Comparison of ENCODE assay signal across 22 cellular contexts in genomic region chr10:29969255-29970011, GRCh38.
"Had no signal": no experiment of that assay in that cellular context is flagged by ENCODE, and none has a peak within 500 bp of the region (broad histone marks: within the 10 kb centered on the region; RNA-seq: fewer than 3 reads in every experiment).

No MANE protein-coding gene starts in this region.

- H3K4me1 ChIP-seq: lower lobe of right lung, neural progenitor cell had no signal

- H3K27ac ChIP-seq: epithelial cell of prostate, lower lobe of right lung, neural progenitor cell had no signal

- DNase-seq: activated CD4-positive, alpha-beta memory T cell treated with anti-CD3 and anti-CD28 coated beads for 36 hours; activated CD4-positive, alpha-beta T cell treated with anti-CD3 and anti-CD28 coated beads for 4 hours; activated CD4-positive, CD25-positive, alpha-beta regulatory T cell; activated effector memory CD4-positive, alpha-beta T cell treated with Interleukin-2 at 50 U/mL for 16 hours; activated naive CD4-positive, alpha-beta T cell treated with anti-CD3 and anti-CD28 coated beads, Interleukin-2, amount 10 ng/mL, durations not matched to agents 7 days and 5 days; activated T-cell treated with anti-CD3 and anti-CD28 coated beads, Interleukin-2, amount 50 U/mL, for 48 hours; cerebellar nuclear complex; cortex of kidney; endodermal cell; kidney; lower lobe of right lung; naive thymus-derived CD8-positive, alpha-beta T cell; posterior cingulate gyrus; retina; stimulated activated CD4-positive, alpha-beta T cell treated with anti-CD3 and anti-CD28 coated beads, Interleukin-4, amount 100 ng/mL, for 24 hours; stimulated activated naive CD4-positive, alpha-beta T cell treated with Interleukin-2 at 50 U/mL for 16 hours; substantia nigra; T1000; tibial artery had no signal

- H3K4me1 Mint-ChIP-seq: activated naive CD4-positive, alpha-beta T cell treated with anti-CD3 and anti-CD28 coated beads, Interleukin-2, amount 10 ng/mL, durations not matched to agents 7 days and 5 days; endodermal cell had no signal

- H3K4me3 Mint-ChIP-seq: activated CD4-positive, alpha-beta memory T cell treated with anti-CD3 and anti-CD28 coated beads for 36 hours; activated naive CD4-positive, alpha-beta T cell treated with anti-CD3 and anti-CD28 coated beads, Interleukin-2, amount 10 ng/mL, durations not matched to agents 7 days and 5 days; endodermal cell; naive thymus-derived CD8-positive, alpha-beta T cell; neural progenitor cell had no signal

- H3K27me3 ChIP-seq: neural progenitor cell, tibial artery had no signal

- H3K27ac Mint-ChIP-seq: activated CD4-positive, alpha-beta memory T cell treated with anti-CD3 and anti-CD28 coated beads for 36 hours; activated naive CD4-positive, alpha-beta T cell treated with anti-CD3 and anti-CD28 coated beads, Interleukin-2, amount 10 ng/mL, durations not matched to agents 7 days and 5 days; endodermal cell; naive thymus-derived CD8-positive, alpha-beta T cell; neural progenitor cell had no signal

- ATAC-seq: left lobe of liver; naive thymus-derived CD8-positive, alpha-beta T cell had no signal

- H3K9ac ChIP-seq: neural progenitor cell had no signal

- H3K4me3 ChIP-seq: lower lobe of right lung, neural progenitor cell, tibial artery had no signal

- H3K36me3 Mint-ChIP-seq: activated CD4-positive, alpha-beta memory T cell treated with anti-CD3 and anti-CD28 coated beads for 36 hours; activated naive CD4-positive, alpha-beta T cell treated with anti-CD3 and anti-CD28 coated beads, Interleukin-2, amount 10 ng/mL, durations not matched to agents 7 days and 5 days; neural progenitor cell had no signal

- H3K36me3 ChIP-seq: lower lobe of right lung, neural progenitor cell, tibial artery had no signal

- H3K9me3 ChIP-seq: lower lobe of right lung, tibial artery had no signal
